Comparison of ENCODE assay signal across 21 cellular contexts in genomic region chr16:69453936-69454335, GRCh38. TPM values are rescaled to one million over a fixed set of nuclear protein-coding genes. Genes with fewer than 3 reads are reported as not detected.
DNase-seq lines count a peak whose midpoint lies in the region; ATAC-seq and TF ChIP-seq lines count a peak whose summit lies in the region.
"Had no signal": no experiment of that assay in that cellular context is flagged by ENCODE, and none has a peak within 500 bp of the region (broad histone marks: within the 10 kb centered on the region; RNA-seq: fewer than 3 reads in every experiment).

No MANE protein-coding gene starts in this region.

- no peaks in the 10 kb centered on the region for H3K27me3 Mint-ChIP-seq in CD4-positive, alpha-beta memory T cell
- H3K27me3 Mint-ChIP-seq in effector memory CD8-positive, alpha-beta T cell = no peaks in the 10 kb centered on the region
- no peaks in the 10 kb centered on the region for H3K27me3 Mint-ChIP-seq in nephron (ENCODE audit: low read depth)
- H3K27me3 Mint-ChIP-seq: CD4-positive, CD25-positive, alpha-beta regulatory T cell had no signal

- H3K79me2 ChIP-seq in HCT116 (ENCODE audit: insufficient read depth, low read length) = peaks cover 100% of the 10 kb centered on the region

- peaks cover 9% of the 10 kb centered on the region for H3K36me3 ChIP-seq in CD4-positive, alpha-beta memory T cell (ENCODE audit: insufficient read depth, low read length)
- H3K36me3 ChIP-seq in HCT116 (ENCODE audit: control insufficient read depth in 1 of 2, insufficient read depth in 2 of 2, low read length in 2 of 2) = peaks cover 60 to 62% of the 10 kb centered on the region in 2 experiments

- H3K9ac ChIP-seq in HCT116 (ENCODE audit: low read length) = no peak overlapping the region
- H3K9ac ChIP-seq: GM23248, KMS-11 had no signal

- intact Hi-C loops in CD4-positive, alpha-beta memory T cell (cut with micrococcal nuclease) = no loop called here
- intact Hi-C loops in HCT116 (cut with micrococcal nuclease) = no loop called here

- CTCF ChIA-PET in CD4-positive, alpha-beta memory T cell (lab: Charles Lee; ENCODE audit: partially characterized antibody) = interaction anchor here (0.9 to 1.6 kb wide), 2 partner anchors 11 to 14 kb away, joined by 3 to 4 read pairs; no protein-coding TSS in a partner anchor
- CTCF ChIA-PET in HCT116 (lab: Charles Lee) = interaction anchor here (1.3 kb wide), 1 partner anchor 56 kb away, joined by 3 read pairs; no protein-coding TSS in a partner anchor

- no peak overlapping the region for H3K27ac ChIP-seq in CD4-positive, alpha-beta memory T cell (ENCODE audit: low read depth, low read length)
- peak overlapping the region; percentile 28; the same call in 1 of the 2 replicates for H3K27ac ChIP-seq in HCT116 (ENCODE audit: low read depth, low read length)
- H3K27ac ChIP-seq: GM23248, KMS-11, SJSA1 had no signal

- H3K4me3 ChIP-seq in CD4-positive, alpha-beta memory T cell (ENCODE audit: low read length in 2 of 2) = no peak overlapping the region
- no peak overlapping the region for H3K4me3 ChIP-seq in HCT116 (replicated peaks in 1 of 2; ENCODE audit: low read depth in 1 of 2, low read length in 2 of 2)
- H3K4me3 ChIP-seq: GM23248, SJSA1 had no signal

- TF ChIP-seq RAD21 in HCT116 (IDR thresholded peaks at IDR 0.05; ENCODE audit: low read depth) = no peak

- no peak for DNase-seq in CD4-positive, alpha-beta memory T cell
- no peak for DNase-seq in HCT116 (ENCODE audit: low read depth, low spot score)
- DNase-seq in effector memory CD8-positive, alpha-beta T cell = no peak
- no peak for DNase-seq in NCI-H1930 (lab: John Stamatoyannopoulos, UW)
- DNase-seq in hypothalamus (lab: John Stamatoyannopoulos, UW) = no peak
- DNase-seq in GM19238 (ENCODE audit: insufficient read length, low spot score) = no peak
- DNase-seq: CD4-positive, CD25-positive, alpha-beta regulatory T cell; DMS153; GM23248; H9; IMR-90; NCI-H1105; NCI-H146; NCI-H2029 treated with DMSO at 0.1 percent for 48 hours; NCI-H446 treated with DMSO at 0.1 percent for 48 hours; NCI-H526 treated with DMSO at 0.1 percent for 48 hours; OCI-M1 had no signal

- H3K9me2 ChIP-seq in HCT116 (ENCODE audit: insufficient read depth) = no peaks in the 10 kb centered on the region

- H3K4me2 ChIP-seq in HCT116 (ENCODE audit: low read length) = no peak overlapping the region
- H3K4me2 ChIP-seq: KMS-11 had no signal

- no peak for TF ChIP-seq POLR2A in HCT116 (IDR thresholded peaks at IDR 0.05; ENCODE audit: borderline replicate concordance, extremely low read depth, insufficient read depth, insufficient read length)

- no peak overlapping the region for H3K4me3 Mint-ChIP-seq in CD4-positive, alpha-beta memory T cell
- peak overlapping the region in 1 of 2 donors; percentile 81 for H3K4me3 Mint-ChIP-seq in effector memory CD8-positive, alpha-beta T cell
- H3K4me3 Mint-ChIP-seq in nephron = no peak overlapping the region
- H3K4me3 Mint-ChIP-seq: CD4-positive, CD25-positive, alpha-beta regulatory T cell; H9 had no signal

- POLR2A ChIA-PET in CD4-positive, alpha-beta memory T cell (lab: Charles Lee; ENCODE audit: partially characterized antibody) = no interaction called here
- POLR2A ChIA-PET in HCT116 (lab: Charles Lee) = no interaction called here

- TF ChIP-seq CTCF in HCT116 (IDR thresholded peaks at IDR 0.05 in 2 of 3, conservative IDR thresholded peaks at IDR 0.05 in 1 of 3; ENCODE audit: borderline replicate concordance in 1 of 3, insufficient read depth in 1 of 3, low read depth in 2 of 3, low read length in 2 of 3) (no peak), nephron (IDR thresholded peaks at IDR 0.05; ENCODE audit: unreplicated experiment in 3 of 3) (no peak)

- H3K9me3 Mint-ChIP-seq in CD4-positive, alpha-beta memory T cell = no peaks in the 10 kb centered on the region
- H3K9me3 Mint-ChIP-seq in effector memory CD8-positive, alpha-beta T cell = no peaks in the 10 kb centered on the region
- no peaks in the 10 kb centered on the region for H3K9me3 Mint-ChIP-seq in nephron
- H3K9me3 Mint-ChIP-seq: CD4-positive, CD25-positive, alpha-beta regulatory T cell; H9 had no signal

- H3K27ac Mint-ChIP-seq in CD4-positive, alpha-beta memory T cell = peak overlapping the region in 5 of 7 donors; percentile 13 to 63 (median 25)
- peak overlapping the region; percentile 86 to 98 for H3K27ac Mint-ChIP-seq in effector memory CD8-positive, alpha-beta T cell
- peak overlapping the region in 2 of 3 experiments; percentile 4 to 63 for H3K27ac Mint-ChIP-seq in nephron

- H3K4me1 Mint-ChIP-seq in CD4-positive, alpha-beta memory T cell = peaks cover 11 to 34% (median 17%) of the 10 kb centered on the region in 4 donors
- peaks cover 10 to 39% of the 10 kb centered on the region in 2 donors for H3K4me1 Mint-ChIP-seq in effector memory CD8-positive, alpha-beta T cell (ENCODE audit: low read depth in 2 of 2)
- H3K4me1 Mint-ChIP-seq in nephron = peaks cover 36% of the 10 kb centered on the region
- H3K4me1 Mint-ChIP-seq: H9 had no signal

- ATAC-seq in HCT116 = no peak
- no peak for ATAC-seq in effector memory CD8-positive, alpha-beta T cell (replicated peaks)
- ATAC-seq: Right ventricle myocardium inferior had no signal

- RAD21 ChIA-PET in HCT116 (lab: Charles Lee; ENCODE audit: low non-redundant PET in 1 of 2, low total read pairs in 2 of 2, uncharacterized antibody in 2 of 2, unreplicated experiment in 2 of 2) = no interaction called here

- H3K27me3 ChIP-seq in CD4-positive, alpha-beta memory T cell (ENCODE audit: insufficient read depth, low read length) = no peaks in the 10 kb centered on the region
- H3K27me3 ChIP-seq in HCT116 (ENCODE audit: insufficient read depth, low read length) = no peaks in the 10 kb centered on the region
- H3K27me3 ChIP-seq: SJSA1 had no signal

- H3K4me1 ChIP-seq in CD4-positive, alpha-beta memory T cell (ENCODE audit: insufficient read depth, low read length) = no peaks in the 10 kb centered on the region
- H3K4me1 ChIP-seq in HCT116 (ENCODE audit: control insufficient read depth in 1 of 2, insufficient read depth in 2 of 2, low read length in 2 of 2) = peaks cover 28 to 35% of the 10 kb centered on the region in 2 experiments; a peak in 2 of 4 replicates

- no TSS peak for BruUV-seq in HCT116 (replicated peaks; lab: Mats Ljungman, UMichigan)

- peaks cover 7% of the 10 kb centered on the region; the same call in 1 of the 2 replicates for H4K20me1 ChIP-seq in HCT116 (ENCODE audit: insufficient read depth)

- H3K36me3 Mint-ChIP-seq in CD4-positive, alpha-beta memory T cell = peaks cover 38 to 49% of the 10 kb centered on the region in 2 donors
- peaks cover 42% of the 10 kb centered on the region for H3K36me3 Mint-ChIP-seq in effector memory CD8-positive, alpha-beta T cell (ENCODE audit: insufficient read depth)
- peaks cover 40% of the 10 kb centered on the region for H3K36me3 Mint-ChIP-seq in nephron (ENCODE audit: low read depth)

- no peak overlapping the region for H2AFZ ChIP-seq in HCT116 (ENCODE audit: low read depth, low read length, poor library complexity, severe bottlenecking)
- H2AFZ ChIP-seq: GM23248 had no signal

- H3K9me3 ChIP-seq in CD4-positive, alpha-beta memory T cell (ENCODE audit: control insufficient read depth in 1 of 2, low read length in 2 of 2) = no peaks in the 10 kb centered on the region
- no peaks in the 10 kb centered on the region for H3K9me3 ChIP-seq in HCT116 (ENCODE audit: control insufficient read depth in 1 of 2, insufficient read depth in 1 of 2, low read depth in 1 of 2, low read length in 2 of 2)
- H3K9me3 ChIP-seq: SJSA1 had no signal

TF ChIP-seq in HCT116, 20 proteins besides CTCF, POLR2A, EP300 and RAD21:
- no peak for TF ChIP-seq POLR2AphosphoS5 (IDR thresholded peaks at IDR 0.05; ENCODE audit: low read depth, low read length)
- no peak for TF ChIP-seq CEBPB (IDR thresholded peaks at IDR 0.05; ENCODE audit: low read depth)
- no peak for TF ChIP-seq SRF (IDR thresholded peaks at IDR 0.05; ENCODE audit: low read depth)
- TF ChIP-seq SP1 (IDR thresholded peaks at IDR 0.05; ENCODE audit: low read depth) = no peak
- TF ChIP-seq, protein P1, sequence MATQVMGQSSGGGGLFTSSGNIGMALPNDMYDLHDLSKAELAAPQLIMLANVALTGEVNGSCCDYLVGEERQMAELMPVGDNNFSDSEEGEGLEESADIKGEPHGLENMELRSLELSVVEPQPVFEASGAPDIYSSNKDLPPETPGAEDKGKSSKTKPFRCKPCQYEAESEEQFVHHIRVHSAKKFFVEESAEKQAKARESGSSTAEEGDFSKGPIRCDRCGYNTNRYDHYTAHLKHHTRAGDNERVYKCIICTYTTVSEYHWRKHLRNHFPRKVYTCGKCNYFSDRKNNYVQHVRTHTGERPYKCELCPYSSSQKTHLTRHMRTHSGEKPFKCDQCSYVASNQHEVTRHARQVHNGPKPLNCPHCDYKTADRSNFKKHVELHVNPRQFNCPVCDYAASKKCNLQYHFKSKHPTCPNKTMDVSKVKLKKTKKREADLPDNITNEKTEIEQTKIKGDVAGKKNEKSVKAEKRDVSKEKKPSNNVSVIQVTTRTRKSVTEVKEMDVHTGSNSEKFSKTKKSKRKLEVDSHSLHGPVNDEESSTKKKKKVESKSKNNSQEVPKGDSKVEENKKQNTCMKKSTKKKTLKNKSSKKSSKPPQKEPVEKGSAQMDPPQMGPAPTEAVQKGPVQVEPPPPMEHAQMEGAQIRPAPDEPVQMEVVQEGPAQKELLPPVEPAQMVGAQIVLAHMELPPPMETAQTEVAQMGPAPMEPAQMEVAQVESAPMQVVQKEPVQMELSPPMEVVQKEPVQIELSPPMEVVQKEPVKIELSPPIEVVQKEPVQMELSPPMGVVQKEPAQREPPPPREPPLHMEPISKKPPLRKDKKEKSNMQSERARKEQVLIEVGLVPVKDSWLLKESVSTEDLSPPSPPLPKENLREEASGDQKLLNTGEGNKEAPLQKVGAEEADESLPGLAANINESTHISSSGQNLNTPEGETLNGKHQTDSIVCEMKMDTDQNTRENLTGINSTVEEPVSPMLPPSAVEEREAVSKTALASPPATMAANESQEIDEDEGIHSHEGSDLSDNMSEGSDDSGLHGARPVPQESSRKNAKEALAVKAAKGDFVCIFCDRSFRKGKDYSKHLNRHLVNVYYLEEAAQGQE (IDR thresholded peaks at IDR 0.05; ENCODE audit: low read depth) = no peak
- TF ChIP-seq CBX3 (IDR thresholded peaks at IDR 0.05; ENCODE audit: low read depth) = no peak
- no peak for TF ChIP-seq YY1 (IDR thresholded peaks at IDR 0.05; ENCODE audit: extremely low read depth, insufficient replicate concordance, low read depth, low read length)

RNA-seq across cellular contexts. Expression of gene CYB5B, which starts 29.5 kb away (rescaled TPM):
- 10 to 100 TPM; 59.2 to 64.4 TPM for total RNA-seq in CD4-positive, alpha-beta memory T cell
- polyA plus RNA-seq in CD4-positive, alpha-beta memory T cell = 100 to 1,000 TPM; 115 to 141 TPM
- 689 TPM for total RNA-seq in HCT116 (2021; ENCODE audit: unreplicated experiment)
- polyA plus RNA-seq in HCT116 (2012) = 259 and 345 TPM in 2 replicates

Comparison
In these comparisons a context has a peak if more than half of its experiments do, and no peak if none do; other contexts are left out.
1. H3K27ac Mint-ChIP-seq: peak in every context shown above with its lines; median percentile 92 in effector memory CD8-positive, alpha-beta T cell; 34 in nephron; 25 in CD4-positive, alpha-beta memory T cell.
2. RNA of gene CYB5B, which starts 29.5 kb away (total RNA-seq): 689 TPM in HCT116 (single experiment); 59.2 to 64.4 TPM in CD4-positive, alpha-beta memory T cell; every median in the first group is over 10 times any median in the second.